19 cellular contexts compared by ENCODE assay signal in the genomic region with DNA sequence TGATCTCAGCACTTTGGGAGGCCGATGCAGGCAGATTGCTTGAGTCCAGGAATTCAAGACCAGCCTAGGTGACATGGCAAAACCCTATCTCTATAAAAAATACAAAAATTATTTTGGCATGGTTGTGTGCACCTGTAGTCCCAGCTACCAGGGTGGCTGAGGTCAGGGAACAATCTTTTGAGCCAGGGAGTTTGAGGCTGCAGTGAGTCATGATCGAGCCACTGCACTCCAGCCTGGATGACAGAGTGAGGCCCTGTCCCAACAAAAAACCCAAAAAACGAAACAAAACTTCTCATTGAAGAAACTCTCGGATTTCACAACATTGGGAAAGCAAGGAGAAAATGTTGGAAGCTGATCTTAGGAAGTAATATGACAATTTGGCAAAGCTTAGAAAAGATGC.
"Had no signal": no experiment of that assay in that cellular context is flagged by ENCODE, and none has a peak within 500 bp of the region (broad histone marks: within the 10 kb centered on the region; RNA-seq: fewer than 3 reads in every experiment).

No MANE protein-coding gene starts in this region.

- ATAC-seq: activated CD8-positive, alpha-beta T cell treated with anti-CD3 and anti-CD28 coated beads, Interleukin-2, amount 10 ng/mL, durations not matched to agents 7 days and 5 days; PC-3; T-cell had no signal

- H3K27me3 ChIP-seq: cardiac muscle cell had no signal

- H3K36me3 ChIP-seq: cardiac muscle cell, WERI-Rb-1 had no signal

- H3K4me3 ChIP-seq: cardiac muscle cell had no signal

- DNase-seq: activated CD4-positive, alpha-beta T cell treated with anti-CD3 and anti-CD28 coated beads for 48 hours; activated CD4-positive, alpha-beta T cell treated with anti-CD3 and anti-CD28 coated beads, Interleukin-2, amount 50 U/mL, for 4 hours; activated CD4-positive, CD25-positive, alpha-beta regulatory T cell treated with anti-CD3 and anti-CD28 coated beads, Interleukin-2, amount 50 U/mL, for 72 hours; activated CD8-positive, alpha-beta memory T cell treated with anti-CD3 and anti-CD28 coated beads, Interleukin-2, amount 50 U/mL, for 48 hours; activated CD8-positive, alpha-beta T cell treated with anti-CD3 and anti-CD28 coated beads, Interleukin-2, amount 10 ng/mL, durations not matched to agents 7 days and 5 days; activated naive CD4-positive, alpha-beta T cell; activated T-cell treated with anti-CD3 and anti-CD28 coated beads, Interleukin-2, amount 50 U/mL, for 1 hour; amygdala; NCI-H1105 treated with DMSO at 0.1 percent for 48 hours; NCI-H1436 treated with DMSO at 0.1 percent for 48 hours; NCI-H187; NCI-H2081; NCI-H446; NCI-H524; PC-3; SHP77 treated with DMSO at 0.1 percent for 48 hours; T-cell; WERI-Rb-1 had no signal

- H3K27ac ChIP-seq: cardiac muscle cell, WERI-Rb-1 had no signal
